18 cellular contexts compared by ENCODE assay signal in the genomic region with DNA sequence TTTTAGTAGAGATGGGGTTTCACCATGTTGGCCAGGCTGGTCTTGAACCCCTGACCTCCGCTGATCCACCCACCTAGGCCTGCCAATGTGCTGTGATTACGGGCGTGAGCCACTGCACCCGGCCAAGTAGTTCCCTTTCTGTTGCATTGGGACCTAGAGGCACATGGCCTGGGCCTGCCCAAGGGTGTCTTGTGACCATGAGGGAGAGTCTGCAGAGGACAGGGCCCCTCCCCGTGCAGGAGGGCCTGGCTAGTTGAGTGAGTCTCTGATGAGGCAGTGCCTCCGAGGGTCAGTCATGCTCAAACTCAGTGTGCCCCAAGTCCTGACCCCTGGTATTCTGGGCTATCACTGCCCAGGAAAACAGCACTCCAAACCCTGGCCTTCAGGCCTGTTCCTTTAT.
DNase-seq lines count a peak whose midpoint lies in the region; FAIRE-seq and TF ChIP-seq lines count a peak whose summit lies in the region.
"Had no signal": no experiment of that assay in that cellular context is flagged by ENCODE, and none has a peak within 500 bp of the region (broad histone marks: within the 10 kb centered on the region; RNA-seq: fewer than 3 reads in every experiment).

No MANE protein-coding gene starts in this region.

- no peaks in the 10 kb centered on the region for H3K36me3 ChIP-seq in H1 (ENCODE audit: control insufficient read depth in 2 of 4, insufficient read depth in 4 of 4, low read length in 3 of 4)
- H3K36me3 ChIP-seq in mesenchymal stem cell (ENCODE audit: control insufficient read depth in 1 of 2, insufficient read depth in 2 of 2, low read depth in 1 of 2, low read length in 2 of 2): no peaks in the 10 kb centered on the region
- H3K36me3 ChIP-seq: BLaER1 treated with 17β-estradiol and CSF1 and Interleukin-3, amounts not matched to agents 10 nM and 100 nM; HAP-1 had no signal

- H2BK15ac ChIP-seq in H1 (ENCODE audit: low read length): no peak overlapping the region
- no peak overlapping the region for H2BK15ac ChIP-seq in mesenchymal stem cell (ENCODE audit: low read depth, poor library complexity, severe bottlenecking)

- no peak overlapping the region for H2AK5ac ChIP-seq in H1 (ENCODE audit: low read depth, low read length)
- no peak overlapping the region for H2AK5ac ChIP-seq in mesenchymal stem cell (ENCODE audit: low read length, severe bottlenecking)

- H2BK20ac ChIP-seq in H1 (ENCODE audit: low read length): no peak overlapping the region

- TF ChIP-seq RAD21 in H1 (IDR thresholded peaks at IDR 0.05 in 1 of 2, conservative IDR thresholded peaks at IDR 0.05 in 1 of 2; ENCODE audit: low read depth in 2 of 2, low read length in 2 of 2): no peak

- no peak overlapping the region for H3K9ac ChIP-seq in H1 (replicated peaks in 1 of 4; ENCODE audit: extremely low read depth in 1 of 4, low read depth in 3 of 4, low read length in 3 of 4)
- no peak overlapping the region for H3K9ac ChIP-seq in mesenchymal stem cell (ENCODE audit: low read length)
- H3K9ac ChIP-seq: BLaER1 treated with 17β-estradiol and CSF1 and Interleukin-3, amounts not matched to agents 10 nM and 100 nM had no signal

- peaks cover 3% of the 10 kb centered on the region; the same call in 1 of the 2 replicates for H3K23me2 ChIP-seq in H1 (ENCODE audit: low read depth, low read length)

- H4K5ac ChIP-seq in H1 (ENCODE audit: insufficient read length, low read depth, low read length): no peak overlapping the region

- H4K20me1 ChIP-seq in H1 (replicated peaks in 1 of 2; ENCODE audit: control insufficient read depth in 1 of 2, insufficient read depth in 2 of 2, low read length in 2 of 2): peaks cover 0 to 2% of the 10 kb centered on the region in 2 experiments
- H4K20me1 ChIP-seq: BLaER1 treated with 17β-estradiol and CSF1 and Interleukin-3, amounts not matched to agents 10 nM and 100 nM had no signal

- TF ChIP-seq EP300 in H1 (IDR thresholded peaks at IDR 0.05; ENCODE audit: borderline replicate concordance in 1 of 2, low read depth in 2 of 2, low read length in 2 of 2): no peak

- H3K4ac ChIP-seq in H1 (replicated peaks; ENCODE audit: insufficient read length, low read depth, low read length) (peak overlapping the region; percentile 5), mesenchymal stem cell (ENCODE audit: low read depth in 1 of 2, low read length in 2 of 2) (peak overlapping the region in 1 of 2 experiments; percentile 46)

- H3K56ac ChIP-seq in H1 (replicated peaks; ENCODE audit: insufficient read length, low read depth, low read length): no peak overlapping the region

- H3K14ac ChIP-seq in H1 (ENCODE audit: insufficient read length) (no peak overlapping the region), mesenchymal stem cell (ENCODE audit: low read length in 2 of 2) (peak overlapping the region in 1 of 2 experiments; percentile 53)

- H2BK5ac ChIP-seq in H1 (ENCODE audit: low read depth, low read length): no peak overlapping the region
- no peak overlapping the region for H2BK5ac ChIP-seq in mesenchymal stem cell (ENCODE audit: low read depth, low read length, poor library complexity, severe bottlenecking)

- POLR2A ChIA-PET in RWPE1 (lab: Yijun Ruan, JAX; ENCODE audit: low non-redundant PET): no interaction called here
- POLR2A ChIA-PET in H1 (lab: Charles Lee; ENCODE audit: partially characterized antibody): interaction anchor here (0.7 to 1.0 kb wide), 2 partner anchors 31 to 123 kb away, joined by 3 read pairs; no protein-coding TSS in a partner anchor

- no peaks in the 10 kb centered on the region for H3K79me1 ChIP-seq in H1 (ENCODE audit: low read depth, low read length)
- no peaks in the 10 kb centered on the region for H3K79me1 ChIP-seq in mesenchymal stem cell (replicated peaks; ENCODE audit: low read length, poor library complexity, severe bottlenecking)

- no peak overlapping the region for H3K23ac ChIP-seq in H1 (ENCODE audit: insufficient read length)
- H3K23ac ChIP-seq in mesenchymal stem cell (ENCODE audit: low read length in 2 of 2): no peak overlapping the region

- no peak for FAIRE-seq in H1 (lab: Jason Lieb, UNC)
- FAIRE-seq: G401.6, GM19239 had no signal

- no peaks in the 10 kb centered on the region for H3K9me3 ChIP-seq in H1 (ENCODE audit: insufficient read depth in 2 of 2, low read depth in 1 of 2, low read length in 1 of 2)
- H3K9me3 ChIP-seq in mesenchymal stem cell (ENCODE audit: control insufficient read depth, low read length): no peaks in the 10 kb centered on the region
- H3K9me3 ChIP-seq: BLaER1 treated with 17β-estradiol and CSF1 and Interleukin-3, amounts not matched to agents 10 nM and 100 nM; HAP-1 had no signal

- H4K91ac ChIP-seq in H1 (replicated peaks; ENCODE audit: insufficient read length, low read length) (no peak overlapping the region), mesenchymal stem cell (ENCODE audit: low read length) (peak overlapping the region; percentile 64)

- TF ChIP-seq CTCF in RWPE1 (conservative IDR thresholded peaks at IDR 0.05; ENCODE audit: low read depth) (no peak), H1 (IDR thresholded peaks at IDR 0.05; ENCODE audit: control extremely low read depth in 1 of 3, insufficient read depth in 1 of 3, low read depth in 1 of 3, low read length in 3 of 3) (no peak)

- H3K18ac ChIP-seq in H1 (ENCODE audit: extremely low read depth, low read length) (no peak overlapping the region), mesenchymal stem cell (ENCODE audit: low read depth in 1 of 2, low read length in 2 of 2) (peak overlapping the region in 1 of 2 experiments; percentile 23)

- 90% methylated on average over 6 of the region's 6 CpGs; no CpG with 5 or more reads in 1 of the 2 experiments for WGBS in H1 (ENCODE audit: extremely low coverage in 1 of 2, insufficient coverage in 1 of 2, insufficient read length in 1 of 2, insufficient replicate concordance in 2 of 2, low coverage in 1 of 2, low lambda C conversion rate in 2 of 2, missing lambda C conversion rate in 1 of 2), 2 experiments
- WGBS in mesenchymal stem cell: 90% methylated on average over 6 of the region's 6 CpGs

- H3K27ac ChIP-seq in RWPE1 (0 out of 2 replicates have a peak overlapping the region, but pooled peaks have one; percentile 52), H1 (ENCODE audit: low read depth, low read length) (no peak overlapping the region), mesenchymal stem cell (ENCODE audit: low read length, poor library complexity, severe bottlenecking) (no peak overlapping the region)

- peak; percentile 67 for DNase-seq in CD1c-positive myeloid dendritic cell (ENCODE audit: extremely low spot score)
- DNase-seq in RWPE1 (ENCODE audit: low spot score): no peak
- no peak for DNase-seq in H1 (ENCODE audit: low read depth in 1 of 2, low spot score in 2 of 2)
- DNase-seq in mesenchymal stem cell: no peak
- DNase-seq in SW480 (ENCODE audit: low spot score): no peak
- DNase-seq in NCI-H2227 (lab: John Stamatoyannopoulos, UW; ENCODE audit: unreplicated experiment): no peak
- DNase-seq in foreskin melanocyte: no peak
- DNase-seq in NCI-H748 (lab: John Stamatoyannopoulos, UW; ENCODE audit: unreplicated experiment): no peak
- DNase-seq: ACHN; Calu3; CD4-positive, alpha-beta T cell; DMS79 treated with DMSO at 0.1 percent for 48 hours; EL; GOT3 had no signal

- H3K4me3 ChIP-seq in H1 (ENCODE audit: extremely low read depth in 1 of 4, insufficient read depth in 2 of 4, low read depth in 3 of 4, low read length in 4 of 4) (no peak overlapping the region), mesenchymal stem cell (ENCODE audit: insufficient read depth in 1 of 2, low read depth in 1 of 2, low read length in 2 of 2) (no peak overlapping the region)
- H3K4me3 ChIP-seq: BLaER1 treated with 17β-estradiol and CSF1 and Interleukin-3, amounts not matched to agents 10 nM and 100 nM; HAP-1 had no signal

- no peak overlapping the region for H3K4me2 ChIP-seq in H1 (ENCODE audit: insufficient read depth in 1 of 2, low read depth in 2 of 2, low read length in 2 of 2)
- H3K4me2 ChIP-seq in mesenchymal stem cell (ENCODE audit: low read length, poor library complexity, severe bottlenecking): no peak overlapping the region

- no peak overlapping the region for H4K8ac ChIP-seq in H1 (ENCODE audit: extremely low read depth, insufficient read depth, low read length)
- no peak overlapping the region for H4K8ac ChIP-seq in mesenchymal stem cell (ENCODE audit: low read length)

- no peaks in the 10 kb centered on the region for H3K79me2 ChIP-seq in H1 (ENCODE audit: control insufficient read depth in 1 of 2, insufficient read depth in 2 of 2, low read length in 2 of 2)

- H2BK120ac ChIP-seq in H1 (replicated peaks; ENCODE audit: low read depth, low read length): no peak overlapping the region
- no peak overlapping the region for H2BK120ac ChIP-seq in mesenchymal stem cell (ENCODE audit: low read depth, low read length)

- H2BK12ac ChIP-seq in H1 (ENCODE audit: low read depth, low read length) (0 out of 2 replicates have a peak overlapping the region, but pooled peaks have one; percentile 50), mesenchymal stem cell (ENCODE audit: low read length in 2 of 2) (peak overlapping the region in 1 of 2 experiments; percentile 49)

- H3K4me1 ChIP-seq in H1 (replicated peaks in 1 of 4; ENCODE audit: control insufficient read depth in 3 of 4, insufficient read depth in 4 of 4, low read length in 3 of 4): no peaks in the 10 kb centered on the region; a peak in 2 of 7 replicates
- peaks cover 10% of the 10 kb centered on the region for H3K4me1 ChIP-seq in mesenchymal stem cell (ENCODE audit: control insufficient read depth, insufficient read depth, low read depth, low read length)
- H3K4me1 ChIP-seq: HAP-1 had no signal

- CTCF ChIA-PET in RWPE1 (lab: Yijun Ruan, JAX) (no interaction called here), H1 (lab: Charles Lee; ENCODE audit: partially characterized antibody) (interaction anchor here (0.7 to 2.1 kb wide), 3 partner anchors 18 to 67 kb away, joined by 3 to 6 read pairs (median 3); no protein-coding TSS in a partner anchor)

- no peak for TF ChIP-seq POLR2A in H1 (IDR thresholded peaks at IDR 0.05; ENCODE audit: control extremely low read depth in 1 of 2, low read depth in 2 of 2, low read length in 2 of 2)

- H3K27me3 ChIP-seq in H1 (replicated peaks in 1 of 4; ENCODE audit: control insufficient read depth in 3 of 4, extremely low read depth in 1 of 4, insufficient read depth in 3 of 4, low read length in 3 of 4): no peaks in the 10 kb centered on the region
- no peaks in the 10 kb centered on the region for H3K27me3 ChIP-seq in mesenchymal stem cell (ENCODE audit: control insufficient read depth in 1 of 2, insufficient read depth in 1 of 2, low read length in 2 of 2)
- H3K27me3 ChIP-seq: BLaER1 treated with 17β-estradiol and CSF1 and Interleukin-3, amounts not matched to agents 10 nM and 100 nM had no signal

- H2AFZ ChIP-seq in H1 (ENCODE audit: low read length): no peak overlapping the region
- no peak overlapping the region for H2AFZ ChIP-seq in mesenchymal stem cell (ENCODE audit: low read depth, low read length)

TF ChIP-seq in H1, 55 proteins besides CTCF, POLR2A, EP300 and RAD21 (continues in another document):
- TF ChIP-seq BRCA1 (IDR thresholded peaks at IDR 0.05; ENCODE audit: low read depth, low read length) (no peak), POU5F1 (IDR thresholded peaks at IDR 0.05; ENCODE audit: low read depth, low read length) (no peak), CTBP2 (IDR thresholded peaks at IDR 0.05; ENCODE audit: borderline replicate concordance, insufficient read depth, insufficient read length, low read length) (no peak), TAF7 (optimal IDR thresholded peaks at IDR 0.05; ENCODE audit: borderline replicate concordance, low read depth, low read length) (no peak)
